1 cellular context compared by ENCODE assay signal in the genomic region with DNA sequence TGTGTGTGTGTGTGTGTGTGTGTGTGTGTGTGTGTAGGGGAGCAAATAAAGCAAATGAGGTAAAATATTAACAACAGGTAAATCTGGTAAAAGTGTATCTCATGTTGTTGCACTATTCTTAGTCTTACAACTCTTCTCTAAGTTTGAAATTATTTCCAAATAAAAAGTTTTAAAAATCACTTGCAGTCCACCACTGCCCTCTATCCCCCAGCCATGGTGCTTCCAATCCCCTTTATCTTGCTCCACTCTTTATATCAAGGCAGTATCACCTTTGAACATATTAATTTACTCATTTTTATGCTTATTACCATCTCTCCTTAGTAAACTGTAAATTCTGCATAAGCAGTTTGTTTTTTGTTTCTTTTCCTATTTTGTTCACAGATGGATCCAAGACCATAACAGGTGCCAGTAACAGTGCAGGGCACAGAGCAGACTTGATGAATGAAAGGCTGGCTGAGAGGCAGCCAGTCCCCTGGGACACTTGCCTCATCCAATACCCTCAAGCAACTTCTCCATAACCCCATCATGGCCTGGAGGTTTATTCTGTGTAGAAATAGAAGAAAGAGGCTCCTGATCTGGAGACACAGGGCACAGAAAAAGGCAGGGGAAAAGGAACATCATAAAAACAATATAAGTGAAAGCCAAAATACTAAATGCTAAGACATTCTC.
TF ChIP-seq lines count a peak whose summit lies in the region.

No MANE protein-coding gene starts in this region.

TF ChIP-seq in HCT116, 20 proteins besides CTCF, POLR2A, EP300 and RAD21:
- TF ChIP-seq, protein P1, sequence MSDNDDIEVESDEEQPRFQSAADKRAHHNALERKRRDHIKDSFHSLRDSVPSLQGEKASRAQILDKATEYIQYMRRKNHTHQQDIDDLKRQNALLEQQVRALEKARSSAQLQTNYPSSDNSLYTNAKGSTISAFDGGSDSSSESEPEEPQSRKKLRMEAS (IDR thresholded peaks at IDR 0.05), result no peak
- TF ChIP-seq ZFX (IDR thresholded peaks at IDR 0.05) (no peak), ZNF274 (IDR thresholded peaks at IDR 0.05; ENCODE audit: low read depth, low read length) (no peak), SIN3A (IDR thresholded peaks at IDR 0.05; ENCODE audit: low read depth) (no peak), TCF7L2 (IDR thresholded peaks at IDR 0.05; ENCODE audit: borderline replicate concordance, extremely low read depth, insufficient read depth, insufficient read length) (no peak), ELF1 (IDR thresholded peaks at IDR 0.05; ENCODE audit: borderline replicate concordance, low read depth) (no peak), SP1 (IDR thresholded peaks at IDR 0.05; ENCODE audit: low read depth) (no peak), YY1 (IDR thresholded peaks at IDR 0.05; ENCODE audit: extremely low read depth, insufficient replicate concordance, low read depth, low read length) (no peak), JUND (IDR thresholded peaks at IDR 0.05) (no peak), EZH2phosphoT487 (IDR thresholded peaks at IDR 0.05; ENCODE audit: borderline replicate concordance) (no peak), EGR1 (IDR thresholded peaks at IDR 0.05; ENCODE audit: low read depth) (no peak), POLR2AphosphoS5 (IDR thresholded peaks at IDR 0.05; ENCODE audit: low read depth, low read length) (no peak), EZH2 (IDR thresholded peaks at IDR 0.05) (no peak)
- TF ChIP-seq, protein P2, sequence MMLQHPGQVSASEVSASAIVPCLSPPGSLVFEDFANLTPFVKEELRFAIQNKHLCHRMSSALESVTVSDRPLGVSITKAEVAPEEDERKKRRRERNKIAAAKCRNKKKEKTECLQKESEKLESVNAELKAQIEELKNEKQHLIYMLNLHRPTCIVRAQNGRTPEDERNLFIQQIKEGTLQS (IDR thresholded peaks at IDR 0.05), result no peak
- TF ChIP-seq, protein P3, sequence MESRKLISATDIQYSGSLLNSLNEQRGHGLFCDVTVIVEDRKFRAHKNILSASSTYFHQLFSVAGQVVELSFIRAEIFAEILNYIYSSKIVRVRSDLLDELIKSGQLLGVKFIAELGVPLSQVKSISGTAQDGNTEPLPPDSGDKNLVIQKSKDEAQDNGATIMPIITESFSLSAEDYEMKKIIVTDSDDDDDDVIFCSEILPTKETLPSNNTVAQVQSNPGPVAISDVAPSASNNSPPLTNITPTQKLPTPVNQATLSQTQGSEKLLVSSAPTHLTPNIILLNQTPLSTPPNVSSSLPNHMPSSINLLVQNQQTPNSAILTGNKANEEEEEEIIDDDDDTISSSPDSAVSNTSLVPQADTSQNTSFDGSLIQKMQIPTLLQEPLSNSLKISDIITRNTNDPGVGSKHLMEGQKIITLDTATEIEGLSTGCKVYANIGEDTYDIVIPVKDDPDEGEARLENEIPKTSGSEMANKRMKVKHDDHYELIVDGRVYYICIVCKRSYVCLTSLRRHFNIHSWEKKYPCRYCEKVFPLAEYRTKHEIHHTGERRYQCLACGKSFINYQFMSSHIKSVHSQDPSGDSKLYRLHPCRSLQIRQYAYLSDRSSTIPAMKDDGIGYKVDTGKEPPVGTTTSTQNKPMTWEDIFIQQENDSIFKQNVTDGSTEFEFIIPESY (IDR thresholded peaks at IDR 0.05; ENCODE audit: extremely low read depth, insufficient replicate concordance, low read length), result no peak
